8 cellular contexts compared by ENCODE assay signal in genomic region chr16:29994613-29995329, GRCh38. TPM values are rescaled to one million over a fixed set of nuclear protein-coding genes. Genes with fewer than 3 reads are reported as not detected.
DNase-seq lines count a peak whose midpoint lies in the region; ATAC-seq, FAIRE-seq and TF ChIP-seq lines count a peak whose summit lies in the region.

No MANE protein-coding gene starts in this region.

- H4K20me1 ChIP-seq in OCI-LY7 (ENCODE audit: insufficient read depth, low read length): no peaks in the 10 kb centered on the region
- no peaks in the 10 kb centered on the region for H4K20me1 ChIP-seq in keratinocyte (ENCODE audit: control insufficient read depth, extremely low read depth, insufficient read depth, low read length)

- peak overlapping the region; percentile 88 for H3K4me2 ChIP-seq in OCI-LY7 (ENCODE audit: low read length)
- H3K4me2 ChIP-seq in keratinocyte (ENCODE audit: control insufficient read depth, extremely low read depth, insufficient read depth, low read depth, low read length): peak overlapping the region; percentile 89

- H3K79me2 ChIP-seq in OCI-LY7 (ENCODE audit: insufficient read depth, low read depth, low read length) (peaks cover 12% of the 10 kb centered on the region; the same call in 1 of the 2 replicates), keratinocyte (ENCODE audit: control insufficient read depth, insufficient read depth, low read length) (peaks cover 10% of the 10 kb centered on the region)

- ATAC-seq in GM18498 (IDR thresholded peaks at IDR 0.05; ENCODE audit: unreplicated experiment) (peak; percentile 29), body of pancreas (peak; percentile 53), HG02970 (IDR thresholded peaks at IDR 0.05; ENCODE audit: low FRiP score, unreplicated experiment) (no peak)

- intact Hi-C loops in OCI-LY7 (cut with micrococcal nuclease; ENCODE audit: unreplicated experiment) (loop anchor here (5.0 to 10.0 kb wide), 2 partner anchors 187 to 380 kb away; partner anchors contain the start of genes MAZ, MYL11 and TBC1D10B), body of pancreas (cut with DNase I) (no loop called here)

- CTCF ChIA-PET in OCI-LY7 (lab: Charles Lee; ENCODE audit: unreplicated experiment): no interaction called here

- TF ChIP-seq POLR2A in body of pancreas (IDR thresholded peaks at IDR 0.05): no peak

- TF ChIP-seq CTCF in HFF-Myc (IDR thresholded peaks at IDR 0.05; ENCODE audit: low read depth, low read length, missing control alignments) (no peak), OCI-LY7 (conservative IDR thresholded peaks at IDR 0.05; ENCODE audit: low read length) (no peak), body of pancreas (IDR thresholded peaks at IDR 0.05) (no peak), keratinocyte (optimal IDR thresholded peaks at IDR 0.05 in 1 of 3, IDR thresholded peaks at IDR 0.05 in 1 of 3, conservative IDR thresholded peaks at IDR 0.05 in 1 of 3; ENCODE audit: extremely low read depth in 1 of 3, insufficient read depth in 2 of 3, low read length in 3 of 3) (no peak)

- H2AFZ ChIP-seq in OCI-LY7 (ENCODE audit: low read length): peak overlapping the region; percentile 75; the same call in 1 of the 2 replicates
- H2AFZ ChIP-seq in keratinocyte (ENCODE audit: control insufficient read depth, low read length): peak overlapping the region; percentile 96

- no peaks in the 10 kb centered on the region for H3K9me1 ChIP-seq in keratinocyte (ENCODE audit: control insufficient read depth, extremely low read depth, insufficient read depth, low read length)

- no peaks in the 10 kb centered on the region for H3K9me2 ChIP-seq in OCI-LY7 (ENCODE audit: insufficient read depth, low read length)

- H3K9ac ChIP-seq in keratinocyte (ENCODE audit: control insufficient read depth, extremely low read depth, insufficient read depth, low read length): peak overlapping the region; percentile 95

- H3K4me3 ChIP-seq in HFF-Myc (replicated peaks; ENCODE audit: low read depth, low read length): peak overlapping the region; percentile 91
- H3K4me3 ChIP-seq in OCI-LY7 (ENCODE audit: low read depth, low read length, poor library complexity, severe bottlenecking): peak overlapping the region; percentile 85
- H3K4me3 ChIP-seq in body of pancreas: peak overlapping the region; percentile 48 to 76
- peak overlapping the region; percentile 67 to 99 (median 92) for H3K4me3 ChIP-seq in keratinocyte (ENCODE audit: control insufficient read depth in 2 of 3, extremely low read depth in 1 of 3, insufficient read depth in 2 of 3, low read depth in 1 of 3, low read length in 3 of 3)

- H3K27ac ChIP-seq in OCI-LY7 (ENCODE audit: low read depth, low read length, poor library complexity, severe bottlenecking) (peak overlapping the region; percentile 90), body of pancreas (peak overlapping the region; percentile 89 to 99 (median 93)), keratinocyte (ENCODE audit: control insufficient read depth, insufficient read depth, low read length) (peak overlapping the region; percentile 98)

- H3K9me3 ChIP-seq in OCI-LY7 (ENCODE audit: low read length) (no peaks in the 10 kb centered on the region), body of pancreas (no peaks in the 10 kb centered on the region), keratinocyte (ENCODE audit: control insufficient read depth, low read depth, low read length) (no peaks in the 10 kb centered on the region)

- BruUV-seq in OCI-LY7 (replicated peaks; lab: Mats Ljungman, UMichigan): no TSS peak

- H3K36me3 ChIP-seq in OCI-LY7 (ENCODE audit: insufficient read depth, low read length): peaks cover 64% of the 10 kb centered on the region
- H3K36me3 ChIP-seq in body of pancreas (replicated peaks in 1 of 2; ENCODE audit: insufficient read depth in 1 of 2, low read depth in 2 of 2): peaks cover 0 to 5% of the 10 kb centered on the region in 2 donors
- H3K36me3 ChIP-seq in keratinocyte (ENCODE audit: control insufficient read depth in 2 of 2, extremely low read depth in 1 of 2, insufficient read depth in 2 of 2, low read length in 2 of 2): peaks cover 19 to 31% of the 10 kb centered on the region in 2 experiments

- peaks cover 27% of the 10 kb centered on the region for H3K4me1 ChIP-seq in OCI-LY7 (ENCODE audit: insufficient read depth, low read length, poor library complexity, severe bottlenecking)
- H3K4me1 ChIP-seq in body of pancreas: peaks cover 26% of the 10 kb centered on the region
- peaks cover 24% of the 10 kb centered on the region for H3K4me1 ChIP-seq in keratinocyte (ENCODE audit: control insufficient read depth, extremely low read depth, insufficient read depth, low read length)

- dilution Hi-C loops in keratinocyte (cut with MboI; ENCODE audit: extremely low pct_ligation_motif_present, low sequenced_read_pairs): no loop called here

- POLR2A ChIA-PET in OCI-LY7 (lab: Charles Lee): interaction anchor here (0.9 to 2.9 kb wide), 7 partner anchors 16 to 205 kb away, joined by 4 to 11 read pairs (median 5); partner anchors contain the start of genes KCTD13, KIF22, MAZ and TAOK2

- no peaks in the 10 kb centered on the region for H3K27me3 ChIP-seq in body of pancreas
- H3K27me3 ChIP-seq in keratinocyte (ENCODE audit: control insufficient read depth, extremely low read depth, insufficient read depth, low read length): no peaks in the 10 kb centered on the region

- FAIRE-seq in keratinocyte (lab: Jason Lieb, UNC): peak; percentile 78

- DNase-seq in HFF-Myc (ENCODE audit: extremely low read depth, low read depth): no peak
- no peak for DNase-seq in OCI-LY7 (ENCODE audit: low spot score)
- peak; percentile 73 to 75 (median 74) for DNase-seq in body of pancreas
- DNase-seq in keratinocyte (ENCODE audit: low read depth, low spot score): peak; percentile 68
- peak; percentile 68 to 69 for DNase-seq in stimulated activated CD4-positive, alpha-beta T cell treated with anti-CD3 and anti-CD28 coated beads, Interleukin-2, amount 100 ng/mL, for 48 hours
- no peak for DNase-seq in NCI-H2107 treated with DMSO at 0.1 percent for 48 hours (lab: John Stamatoyannopoulos, UW; ENCODE audit: unreplicated experiment)

- WGBS in body of pancreas, 2 donors: 16 to 18% methylated on average over 17 to 24 of the region's 24 CpGs

RNA-seq across cellular contexts. Expression of gene HIRIP3, which starts 0.6 kb away (rescaled TPM):
- total RNA-seq in OCI-LY7 (2014; rRNA removed; shearing (Covaris generic)): 54.4 and 60.4 TPM in 2 replicates
- total RNA-seq in OCI-LY7 (2022): 43.2 and 52.3 TPM in 2 replicates
- total RNA-seq in body of pancreas: 10 to 100 TPM; 11.2 to 17.1 TPM
- 4.1 to 4.8 TPM (median 4.6 TPM) in 3 replicates for polyA plus RNA-seq in keratinocyte
- 3.5 TPM for polyA plus RNA-seq in keratinocyte (2011; ENCODE audit: low read depth)
- polyA plus RNA-seq in keratinocyte (2011; cell fraction: cytosol; rRNA removed): 3.5 and 5.4 TPM in 2 replicates
- 3.0 and 5.2 TPM in 2 replicates for polyA plus RNA-seq in keratinocyte (2011; cell fraction: nucleus; rRNA removed)
- polyA plus RNA-seq in keratinocyte (2012; ENCODE audit: low replicate concordance): 4.2 and 7.3 TPM in 2 replicates
- polyA minus RNA-seq in keratinocyte: 1.9 to 3.7 TPM (median 3.1 TPM) in 3 replicates
- polyA minus RNA-seq in keratinocyte (2011; cell fraction: cytosol; rRNA and poly(A)+ RNA removed): 6.1 TPM
- 3.0 and 3.3 TPM in 2 replicates for polyA minus RNA-seq in keratinocyte (2011; cell fraction: nucleus; rRNA and poly(A)+ RNA removed)

RNA-seq across cellular contexts. Expression of gene INO80E, which starts 1.3 kb away (rescaled TPM):
- total RNA-seq in OCI-LY7 (2014; rRNA removed; shearing (Covaris generic)): 88.0 and 94.7 TPM in 2 replicates
- 129 and 140 TPM in 2 replicates for total RNA-seq in OCI-LY7 (2022)
- 10 to 100 TPM; 28.3 to 54.5 TPM for total RNA-seq in body of pancreas
- polyA plus RNA-seq in keratinocyte: 20.1 to 28.3 TPM (median 26.7 TPM) in 3 replicates
- polyA plus RNA-seq in keratinocyte (2011; ENCODE audit: low read depth): 32.4 TPM
- polyA plus RNA-seq in keratinocyte (2011; cell fraction: cytosol; rRNA removed): 10.1 and 17.5 TPM in 2 replicates
- polyA plus RNA-seq in keratinocyte (2011; cell fraction: nucleus; rRNA removed): 33.9 and 47.9 TPM in 2 replicates
- 27.4 and 54.2 TPM in 2 replicates for polyA plus RNA-seq in keratinocyte (2012; ENCODE audit: low replicate concordance)
- 8.4 to 14.3 TPM (median 8.9 TPM) in 3 replicates for polyA minus RNA-seq in keratinocyte
- 19.0 TPM for polyA minus RNA-seq in keratinocyte (2011; cell fraction: cytosol; rRNA and poly(A)+ RNA removed)
- polyA minus RNA-seq in keratinocyte (2011; cell fraction: nucleus; rRNA and poly(A)+ RNA removed): 8.1 and 8.5 TPM in 2 replicates

RNA-seq across cellular contexts. Expression of gene DOC2A, which starts 16.1 kb away (rescaled TPM):
- total RNA-seq in OCI-LY7 (2014; rRNA removed; shearing (Covaris generic)): not detected in 2 replicates
- 0.31 and 0.91 TPM in 2 replicates for total RNA-seq in OCI-LY7 (2022)
- under 1 TPM in 1 of 2 donors, not detected in 1; 0.78 TPM for total RNA-seq in body of pancreas
- polyA plus RNA-seq in keratinocyte: 0.10 to 0.41 TPM (median 0.26 TPM) in 3 replicates
- polyA plus RNA-seq in keratinocyte (2011; ENCODE audit: low read depth): not detected
- polyA plus RNA-seq in keratinocyte (2011; cell fraction: cytosol; rRNA removed): 0.06 and 0.17 TPM in 2 replicates
- 1.8 and 2.0 TPM in 2 replicates for polyA plus RNA-seq in keratinocyte (2011; cell fraction: nucleus; rRNA removed)
- 0.24 TPM in 1 of 2 replicates, not detected in the other for polyA plus RNA-seq in keratinocyte (2012; ENCODE audit: low replicate concordance)
- polyA minus RNA-seq in keratinocyte: not detected in 3 replicates
- polyA minus RNA-seq in keratinocyte (2011; cell fraction: cytosol; rRNA and poly(A)+ RNA removed): not detected
- 0.31 and 0.53 TPM in 2 replicates for polyA minus RNA-seq in keratinocyte (2011; cell fraction: nucleus; rRNA and poly(A)+ RNA removed)

RNA-seq across cellular contexts. Expression of gene TAOK2, which starts 21.1 kb away (rescaled TPM):
- 31.7 and 33.3 TPM in 2 replicates for total RNA-seq in OCI-LY7 (2014; rRNA removed; shearing (Covaris generic))
- total RNA-seq in OCI-LY7 (2022): 45.0 and 46.8 TPM in 2 replicates
- 10 to 100 TPM; 31.1 to 58.3 TPM for total RNA-seq in body of pancreas
- polyA plus RNA-seq in keratinocyte: 13.8 to 20.1 TPM (median 15.4 TPM) in 3 replicates
- 9.0 TPM for polyA plus RNA-seq in keratinocyte (2011; ENCODE audit: low read depth)
- polyA plus RNA-seq in keratinocyte (2011; cell fraction: cytosol; rRNA removed): 4.8 and 9.4 TPM in 2 replicates
- polyA plus RNA-seq in keratinocyte (2011; cell fraction: nucleus; rRNA removed): 35.1 and 37.7 TPM in 2 replicates
- 10.6 and 21.5 TPM in 2 replicates for polyA plus RNA-seq in keratinocyte (2012; ENCODE audit: low replicate concordance)
- polyA minus RNA-seq in keratinocyte: 20.1 to 25.0 TPM (median 23.6 TPM) in 3 replicates
- polyA minus RNA-seq in keratinocyte (2011; cell fraction: cytosol; rRNA and poly(A)+ RNA removed): 24.4 TPM
- 26.7 and 29.9 TPM in 2 replicates for polyA minus RNA-seq in keratinocyte (2011; cell fraction: nucleus; rRNA and poly(A)+ RNA removed)

RNA-seq across cellular contexts. Expression of gene C16orf92, which starts 28.2 kb away (rescaled TPM):
- not detected in 2 replicates for total RNA-seq in OCI-LY7 (2014; rRNA removed; shearing (Covaris generic))
- total RNA-seq in OCI-LY7 (2022): not detected in 2 replicates
- not detected for total RNA-seq in body of pancreas
- not detected in 3 replicates for polyA plus RNA-seq in keratinocyte
- polyA plus RNA-seq in keratinocyte (2011; ENCODE audit: low read depth): not detected
- polyA plus RNA-seq in keratinocyte (2011; cell fraction: cytosol; rRNA removed): not detected in 2 replicates
- polyA plus RNA-seq in keratinocyte (2011; cell fraction: nucleus; rRNA removed): not detected in 2 replicates
- not detected in 2 replicates for polyA plus RNA-seq in keratinocyte (2012; ENCODE audit: low replicate concordance)
- polyA minus RNA-seq in keratinocyte: not detected in 3 replicates
- polyA minus RNA-seq in keratinocyte (2011; cell fraction: cytosol; rRNA and poly(A)+ RNA removed): not detected
- polyA minus RNA-seq in keratinocyte (2011; cell fraction: nucleus; rRNA and poly(A)+ RNA removed): not detected in 2 replicates

Comparison
In these comparisons a context has a peak if more than half of its experiments do, and no peak if none do; other contexts are left out.
1. DNase-seq: peak in body of pancreas (4 of 4), keratinocyte (single experiment) and stimulated activated CD4-positive, alpha-beta T cell treated with anti-CD3 and anti-CD28 coated beads, Interleukin-2, amount 100 ng/mL, for 48 hours (2 of 2); none in HFF-Myc (single experiment), OCI-LY7 (single experiment) and NCI-H2107 treated with DMSO at 0.1 percent for 48 hours (single experiment).
2. Peak in every context shown above with its lines, with median percentiles within 50 percentile points of each other: H3K4me3 ChIP-seq and H3K27ac ChIP-seq.